ENCODE assay signal across 8 cellular contexts in the genomic region with DNA sequence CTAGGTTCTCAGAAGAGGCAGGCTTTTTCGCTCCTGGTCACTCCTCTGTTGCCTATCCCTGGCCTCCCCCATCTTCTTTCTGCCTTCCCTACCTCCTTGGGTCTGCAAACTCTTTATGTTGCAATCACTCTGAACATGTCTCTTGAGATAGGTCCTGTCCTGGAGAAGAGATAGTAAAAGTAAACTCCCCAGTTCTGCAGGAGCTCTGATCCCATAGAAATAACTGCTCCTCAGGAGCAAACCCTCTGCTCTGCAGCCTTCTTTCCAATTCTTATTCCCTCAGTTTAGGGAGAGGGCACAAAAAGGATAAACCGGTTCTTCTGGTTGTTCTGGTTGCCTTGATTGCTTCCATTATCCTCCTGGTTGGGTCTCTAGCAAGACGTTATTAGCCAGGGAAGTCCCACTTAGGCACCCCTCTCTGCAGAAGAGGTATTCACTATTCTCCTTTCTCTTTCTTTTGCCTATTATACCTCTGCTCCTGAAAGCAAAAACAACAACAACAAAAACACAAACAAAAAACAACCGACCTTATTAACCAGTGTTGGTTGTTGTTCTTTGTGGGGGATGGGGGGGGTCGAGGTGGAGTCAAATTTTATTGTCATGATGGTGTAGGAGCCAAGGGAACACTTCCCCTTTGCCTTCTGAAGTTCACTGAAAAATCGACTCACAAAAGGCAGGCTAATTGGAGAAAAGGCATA. TPM values are rescaled to one million over a fixed set of nuclear protein-coding genes. Genes with fewer than 3 reads are reported as not detected.
A peak's percentile ranks its signal among the peaks of the same experiment; 100 is the strongest.
DNase-seq lines count a peak whose midpoint lies in the region; ATAC-seq and TF ChIP-seq lines count a peak whose summit lies in the region.

No MANE protein-coding gene starts in this region.

- peak in 3 of 4 donors; percentile 5 to 19 (median 16) for ATAC-seq in heart left ventricle
- peak in 1 of 2 donors; percentile 21 for ATAC-seq in gastrocnemius medialis
- ATAC-seq in HG03196 (IDR thresholded peaks at IDR 0.05; ENCODE audit: unreplicated experiment) = no peak
- ATAC-seq in GM21825 (IDR thresholded peaks at IDR 0.05; ENCODE audit: unreplicated experiment) = no peak

- intact Hi-C loops in heart left ventricle (cut with DNase I) (loop anchor here in 1 of 10 donors (10.0 kb wide), 1 partner anchor 869 kb away; no protein-coding TSS in a partner anchor), gastrocnemius medialis (cut with DNase I; ENCODE audit: low total_unique reads) (no loop called here)

- H3K4me1 ChIP-seq in heart left ventricle (peaks cover 0 to 70% (median 47%) of the 10 kb centered on the region in 12 donors), gastrocnemius medialis (peaks cover 47 to 50% of the 10 kb centered on the region in 2 donors)

- H3K4me3 ChIP-seq in H7 (ENCODE audit: insufficient read depth, low read depth, low read length) = peak overlapping the region; percentile 13; the same call in 1 of the 2 replicates
- peak overlapping the region; percentile 83 for H3K4me3 ChIP-seq in WI38 (ENCODE audit: low read depth, low read length)
- peak overlapping the region; percentile 27 to 93 (median 62) for H3K4me3 ChIP-seq in heart left ventricle
- H3K4me3 ChIP-seq in gastrocnemius medialis = peak overlapping the region; percentile 52 to 65 (median 64)

- peak overlapping the region in 11 of 12 donors; percentile 80 to 99 (median 91) for H3K27ac ChIP-seq in heart left ventricle
- peak overlapping the region; percentile 82 to 90 (median 86) for H3K27ac ChIP-seq in gastrocnemius medialis

- in situ Hi-C loops in gastrocnemius medialis (cut with MboI; ENCODE audit: low sequenced_read_pairs in 4 of 4) = no loop called here

- POLR2A ChIA-PET in GM10248 (lab: Yijun Ruan, JAX) = interaction anchor here (1.4 to 1.9 kb wide), 2 partner anchors 63 to 80 kb away, joined by 3 to 9 read pairs; a partner anchor contains a TSS

- TF ChIP-seq POLR2A in heart left ventricle (IDR thresholded peaks at IDR 0.05) (no peak), gastrocnemius medialis (IDR thresholded peaks at IDR 0.05) (no peak)

- H3K9me3 ChIP-seq in heart left ventricle (peaks cover 0 to 13% (median 0%) of the 10 kb centered on the region in 12 donors), gastrocnemius medialis (no peaks in the 10 kb centered on the region)

- TF ChIP-seq CTCF in WI38 (IDR thresholded peaks at IDR 0.05; ENCODE audit: low read depth, low read length) (no peak), heart left ventricle (IDR thresholded peaks at IDR 0.05) (no peak), gastrocnemius medialis (IDR thresholded peaks at IDR 0.05 in 4 of 5, conservative IDR thresholded peaks at IDR 0.05 in 1 of 5) (no peak), GM10248 (IDR thresholded peaks at IDR 0.05; ENCODE audit: control extremely low read depth, extremely low read depth, low read depth, missing control alignments) (no peak)

- no peaks in the 10 kb centered on the region for H3K36me3 ChIP-seq in H7 (replicated peaks; ENCODE audit: control insufficient read depth, insufficient read depth, low read length)
- peaks cover 0 to 41% (median 34%) of the 10 kb centered on the region in 9 donors for H3K36me3 ChIP-seq in heart left ventricle
- peaks cover 0 to 18% of the 10 kb centered on the region in 2 donors for H3K36me3 ChIP-seq in gastrocnemius medialis

- DNase-seq in A172 (ENCODE audit: low spot score) (peak; percentile 7), H7 (peak; percentile 52), heart left ventricle (no peak), gastrocnemius medialis (no peak), GM10248 (ENCODE audit: extremely low spot score) (no peak)

- H3K27me3 ChIP-seq in H7 (ENCODE audit: control insufficient read depth, insufficient read depth, low read length) (no peaks in the 10 kb centered on the region; the same call in 1 of the 2 replicates), heart left ventricle (no peaks in the 10 kb centered on the region), gastrocnemius medialis (no peaks in the 10 kb centered on the region)

- WGBS in heart left ventricle, 4 donors = 13 to 19% (median 15%) methylated on average over 6 of the region's 6 CpGs

- CTCF ChIA-PET in GM10248 (lab: Yijun Ruan, JAX) = interaction anchor here (1.9 to 2.3 kb wide), 2 partner anchors 23 to 29 kb away, joined by 6 to 23 read pairs; no protein-coding TSS in a partner anchor

RNA-seq across cellular contexts. Expression of gene TRIM38, which starts 1.0 kb away (rescaled TPM):
- 5.2 and 6.4 TPM in 2 replicates for total RNA-seq in A172 (2014; rRNA removed; shearing (Covaris generic))
- 1.0 and 2.3 TPM in 2 replicates for total RNA-seq in H7 (2014; rRNA removed; shearing (Covaris generic))
- total RNA-seq in heart left ventricle = 1 to 10 TPM; 1.9 to 8.4 (median 2.6) TPM
- 1 to 10 TPM; 1.5 to 1.9 TPM for polyA plus RNA-seq in heart left ventricle
- 1 to 10 TPM; 2.2 to 6.7 (median 4.6) TPM for total RNA-seq in gastrocnemius medialis

RNA-seq across cellular contexts. Expression of gene SLC17A2, which starts 33.1 kb away (rescaled TPM):
- not detected in 2 replicates for total RNA-seq in A172 (2014; rRNA removed; shearing (Covaris generic))
- not detected in 2 replicates for total RNA-seq in H7 (2014; rRNA removed; shearing (Covaris generic))
- total RNA-seq in heart left ventricle = not detected
- not detected for polyA plus RNA-seq in heart left ventricle
- under 1 TPM in 1 of 4 donors, not detected in 3; 0.11 TPM for total RNA-seq in gastrocnemius medialis

Comparison
In these comparisons a context has a peak if more than half of its experiments do, and no peak if none do; other contexts are left out.
1. DNase-seq: peak in A172 (single experiment) and H7 (single experiment); none in heart left ventricle (0 of 5), gastrocnemius medialis (0 of 2) and GM10248 (single experiment).
2. H3K4me3 ChIP-seq: peak in every context shown above with its lines; median percentile 83 in WI38; 64 in gastrocnemius medialis; 62 in heart left ventricle; 13 in H7.
3. ATAC-seq: peak in heart left ventricle (3 of 4); none in HG03196 (single experiment) and GM21825 (single experiment).